In the genomic region with DNA sequence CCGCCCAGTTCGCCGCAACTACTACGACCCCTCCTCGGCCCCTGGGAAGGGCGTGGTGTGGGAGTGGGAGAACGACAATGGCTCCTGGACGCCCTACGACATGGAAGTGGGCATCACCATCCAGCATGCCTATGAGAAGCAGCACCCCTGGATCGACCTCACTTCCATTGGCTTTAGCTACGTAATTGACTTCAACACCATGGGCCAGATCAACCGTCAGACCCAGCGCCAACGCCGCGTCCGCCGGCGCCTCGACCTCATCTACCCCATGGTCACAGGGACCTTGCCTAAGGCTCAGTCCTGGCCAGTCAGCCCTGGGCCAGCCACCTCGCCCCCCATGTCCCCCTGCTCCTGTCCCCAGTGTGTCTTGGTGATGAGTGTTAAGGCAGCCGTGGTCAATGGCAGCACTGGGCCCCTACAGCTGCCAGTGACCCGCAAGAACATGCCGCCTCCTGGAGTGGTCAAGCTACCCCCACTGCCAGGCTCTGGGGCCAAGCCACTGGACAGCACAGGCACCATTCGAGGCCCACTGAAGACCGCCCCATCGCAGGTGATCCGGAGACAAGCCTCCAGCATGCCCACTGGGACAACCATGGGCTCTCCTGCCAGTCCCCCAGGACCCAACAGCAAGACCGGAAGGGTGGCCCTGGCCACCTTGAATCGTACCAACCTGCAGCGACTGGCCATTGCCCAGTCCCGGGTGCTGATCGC, we compare ENCODE assay signal across 32 cellular contexts. TPM values are rescaled to one million over a fixed set of nuclear protein-coding genes. Genes with fewer than 3 reads are reported as not detected.
"Had no signal": no experiment of that assay in that cellular context is flagged by ENCODE, and none has a peak within 500 bp of the region (broad histone marks: within the 10 kb centered on the region; RNA-seq: fewer than 3 reads in every experiment).

No MANE protein-coding gene starts in this region.

- H3K9ac ChIP-seq: parathyroid adenoma had no signal

- DNase-seq: dorsolateral prefrontal cortex; effector CD4-positive, alpha-beta T cell; esophagus squamous epithelium; foreskin melanocyte; glutamatergic neuron; heart right ventricle; hippocampal formation; left cardiac atrium; mesenchymal stem cell; stimulated activated CD4-positive, alpha-beta T cell treated with anti-CD3 and anti-CD28 coated beads, Interleukin-12 subunit alpha, Interleukin-12 subunit beta, amount 100 ng/mL, for 4 hours; stimulated activated CD4-positive, alpha-beta T cell treated with anti-CD3 and anti-CD28 coated beads, Interleukin-1b, Interleukin-23, amount 100 ng/mL, for 48 hours; stimulated activated CD8-positive, alpha-beta memory T cell treated with anti-CD3 and anti-CD28 coated beads, Interleukin-4, amount 100 ng/mL, for 48 hours; stimulated activated naive CD4-positive, alpha-beta T cell treated with Interleukin-2 at 50 U/mL for 16 hours had no signal

- H3K27ac ChIP-seq: heart right ventricle, left lung, neutrophil, parathyroid adenoma, prostate gland, right atrium auricular region, suprapubic skin had no signal

- H3K4me1 ChIP-seq: parathyroid adenoma, prostate gland had no signal

- H3K36me3 ChIP-seq: prostate gland, right atrium auricular region had no signal

- H3K79me2 ChIP-seq: parathyroid adenoma had no signal

- H3K27me3 ChIP-seq: dorsolateral prefrontal cortex, esophagus squamous epithelium, heart right ventricle, left lung, neutrophil, right atrium auricular region, suprapubic skin had no signal

- H3K9me3 ChIP-seq: esophagus squamous epithelium, left lung, neutrophil, prostate gland, suprapubic skin had no signal

- H3K4me3 Mint-ChIP-seq: endodermal cell; mesothelial cell of epicardium; naive thymus-derived CD4-positive, alpha-beta T cell; nephron; type B pancreatic cell had no signal

- ATAC-seq: heart right ventricle, left cardiac atrium, left lung, sciatic nerve had no signal

- H3K9me3 Mint-ChIP-seq: endodermal cell, mesothelial cell of epicardium, nephron, type B pancreatic cell had no signal

- H3K4me3 ChIP-seq: dorsolateral prefrontal cortex, esophagus squamous epithelium, heart right ventricle, left lung, prostate gland, right atrium auricular region, smooth muscle cell, suprapubic skin had no signal

- H3K4me2 ChIP-seq: smooth muscle cell had no signal

- H3K27me3 Mint-ChIP-seq: type B pancreatic cell had no signal

- H3K4me1 Mint-ChIP-seq: naive thymus-derived CD4-positive, alpha-beta T cell had no signal

- H2AFZ ChIP-seq: parathyroid adenoma had no signal

- H3K27ac Mint-ChIP-seq: endodermal cell; naive thymus-derived CD4-positive, alpha-beta T cell; type B pancreatic cell had no signal

- FAIRE-seq: colon, endothelial cell of umbilical vein, islet of Langerhans had no signal

RNA-seq across cellular contexts. Expression of a gene that starts 30.8 kb away (rescaled TPM):
- total RNA-seq: endodermal cell, endothelial cell of umbilical vein, epithelial cell of proximal tubule, kidney epithelial cell, lung microvascular endothelial cell, mesothelial cell of epicardium had no signal
- polyA plus RNA-seq: endothelial cell of umbilical vein had no signal
